25 cellular contexts compared by ENCODE assay signal in the genomic region with DNA sequence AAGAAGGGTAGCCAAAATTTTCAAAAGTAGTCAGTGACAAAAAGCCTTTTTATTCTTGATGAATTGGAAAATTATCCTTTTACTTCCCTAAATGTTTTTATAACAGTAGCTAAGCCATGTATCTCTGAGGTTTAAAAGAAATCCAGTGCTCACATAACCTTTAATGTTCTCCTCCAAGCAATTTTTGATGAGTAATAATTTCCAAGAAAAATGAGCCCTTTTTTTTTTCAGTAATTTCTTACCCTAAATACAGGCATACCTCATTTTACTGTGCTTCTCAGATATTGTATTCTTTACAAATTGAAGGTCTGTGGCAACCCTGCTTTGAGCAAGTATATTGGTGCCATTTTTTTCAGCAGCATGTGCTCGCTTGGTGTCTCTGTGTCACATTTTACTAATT.
A peak's percentile ranks its signal among the peaks of the same experiment; 100 is the strongest.
DNase-seq lines count a peak whose midpoint lies in the region; ATAC-seq, FAIRE-seq and TF ChIP-seq lines count a peak whose summit lies in the region.
"Had no signal": no experiment of that assay in that cellular context is flagged by ENCODE, and none has a peak within 500 bp of the region (broad histone marks: within the 10 kb centered on the region; RNA-seq: fewer than 3 reads in every experiment).

No MANE protein-coding gene starts in this region.

- no peaks in the 10 kb centered on the region for H3K79me2 ChIP-seq in HepG2 (ENCODE audit: insufficient read depth, low read length)
- H3K79me2 ChIP-seq in mammary epithelial cell (ENCODE audit: insufficient read depth, low read length), result no peaks in the 10 kb centered on the region
- H3K79me2 ChIP-seq in neural progenitor cell (ENCODE audit: low read depth), result no peaks in the 10 kb centered on the region
- H3K79me2 ChIP-seq: hepatocyte had no signal

- FAIRE-seq in HepG2 (lab: Jason Lieb, UNC) (no peak), kidney (lab: Jason Lieb, UNC) (no peak)
- FAIRE-seq: G401.6 had no signal

- H3K36me3 ChIP-seq in liver (ENCODE audit: control insufficient read depth in 4 of 4, insufficient read depth in 3 of 4, low read depth in 1 of 4, low read length in 3 of 4), result no peaks in the 10 kb centered on the region
- H3K36me3 ChIP-seq in HepG2 (replicated peaks in 1 of 2; ENCODE audit: control insufficient read depth in 1 of 2, insufficient read depth in 2 of 2, low read length in 2 of 2), result no peaks in the 10 kb centered on the region
- no peaks in the 10 kb centered on the region for H3K36me3 ChIP-seq in mammary epithelial cell (ENCODE audit: insufficient read depth, low read length)
- H3K36me3 ChIP-seq in left lung, result no peaks in the 10 kb centered on the region
- H3K36me3 ChIP-seq in kidney (ENCODE audit: control insufficient read depth in 1 of 2, insufficient read depth in 2 of 2, low read length in 2 of 2), result no peaks in the 10 kb centered on the region
- no peaks in the 10 kb centered on the region for H3K36me3 ChIP-seq in neural progenitor cell
- H3K36me3 ChIP-seq: upper lobe of right lung had no signal

- TF ChIP-seq EP300 in HepG2 (IDR thresholded peaks at IDR 0.05; ENCODE audit: low read depth in 2 of 2, low read length in 2 of 2) (no peak), HepG2 (CRISPR knock-in tag; IDR thresholded peaks at IDR 0.05; ENCODE audit: borderline replicate concordance) (no peak)

- H3K27ac ChIP-seq in liver (ENCODE audit: low read depth in 1 of 2, low read length in 2 of 2), result peak overlapping the region; percentile 66 to 69
- no peak overlapping the region for H3K27ac ChIP-seq in HepG2 (ENCODE audit: extremely low read length, insufficient read depth, low read length)
- H3K27ac ChIP-seq in mammary epithelial cell (ENCODE audit: insufficient read depth, low read depth, low read length), result no peak overlapping the region
- no peak overlapping the region for H3K27ac ChIP-seq in left lung
- H3K27ac ChIP-seq in kidney (ENCODE audit: low read depth in 2 of 2, low read length in 2 of 2), result no peak overlapping the region
- no peak overlapping the region for H3K27ac ChIP-seq in neural progenitor cell
- H3K27ac ChIP-seq: dorsolateral prefrontal cortex, hepatocyte, upper lobe of right lung had no signal

- intact Hi-C loops in HepG2 (cut with micrococcal nuclease; ENCODE audit: unreplicated experiment), result no loop called here
- intact Hi-C loops in mammary epithelial cell (cut with micrococcal nuclease), result no loop called here
- intact Hi-C loops in left lung (cut with DNase I), result no loop called here
- intact Hi-C loops in kidney (cut with DNase I), result no loop called here

- DNase-seq in HepG2 (ENCODE audit: low spot score), result no peak
- no peak for DNase-seq in mammary epithelial cell
- no peak for DNase-seq in left lung
- DNase-seq in kidney, result no peak
- no peak for DNase-seq in neural progenitor cell (ENCODE audit: low spot score)
- DNase-seq: activated CD4-positive, alpha-beta T cell treated with anti-CD3 and anti-CD28 coated beads, Interleukin-2, amount 10 ng/mL, durations not matched to agents 24 days and 14 days; activated naive CD4-positive, alpha-beta T cell treated with anti-CD3 and anti-CD28 coated beads, Interleukin-2, amount 10 ng/mL, durations not matched to agents 7 days and 5 days; CD8-positive, alpha-beta memory T cell; central memory CD4-positive, alpha-beta T cell; DMS153; dorsolateral prefrontal cortex; GOT3; KBM-7; left ventricle myocardium superior; NCI-H510A treated with DMSO at 0.1 percent for 48 hours; substantia nigra; T-helper 2 cell; upper lobe of right lung had no signal

- no peak for TF ChIP-seq RAD21 in liver (IDR thresholded peaks at IDR 0.05)
- TF ChIP-seq RAD21 in HepG2 (CRISPR knock-in tag; IDR thresholded peaks at IDR 0.05), result no peak

- H2AFZ ChIP-seq in HepG2 (ENCODE audit: low read length), result no peak overlapping the region
- H2AFZ ChIP-seq in mammary epithelial cell (ENCODE audit: low read depth, low read length), result no peak overlapping the region
- no peak overlapping the region for H2AFZ ChIP-seq in neural progenitor cell (replicated peaks)
- H2AFZ ChIP-seq: hepatocyte had no signal

- H3K4me2 ChIP-seq in HepG2 (ENCODE audit: low read depth, low read length) (no peak overlapping the region), mammary epithelial cell (ENCODE audit: insufficient read depth, low read depth, low read length) (peak overlapping the region; percentile 16), neural progenitor cell (no peak overlapping the region)

- H3K4me1 ChIP-seq in liver (ENCODE audit: control insufficient read depth in 4 of 4, insufficient read depth in 4 of 4, low read length in 3 of 4) (peaks cover 3 to 29% (median 15%) of the 10 kb centered on the region in 4 donors), HepG2 (ENCODE audit: insufficient read depth, low read length) (no peaks in the 10 kb centered on the region), mammary epithelial cell (ENCODE audit: insufficient read depth, low read length) (peaks cover 19% of the 10 kb centered on the region), left lung (no peaks in the 10 kb centered on the region), kidney (ENCODE audit: control insufficient read depth in 1 of 2, insufficient read depth in 1 of 2, low read depth in 1 of 2, low read length in 2 of 2) (no peaks in the 10 kb centered on the region), neural progenitor cell (no peaks in the 10 kb centered on the region)
- H3K4me1 ChIP-seq: upper lobe of right lung had no signal

- H3K9ac ChIP-seq in liver (ENCODE audit: low read depth in 1 of 2, low read length in 2 of 2) (no peak overlapping the region), HepG2 (ENCODE audit: insufficient read depth, low read depth, low read length) (no peak overlapping the region), mammary epithelial cell (ENCODE audit: insufficient read depth, low read length) (no peak overlapping the region), kidney (ENCODE audit: low read length in 2 of 2) (no peak overlapping the region), neural progenitor cell (no peak overlapping the region)

- POLR2A ChIA-PET in HepG2 (lab: Yijun Ruan, JAX), result no interaction called here

- peaks cover 2% of the 10 kb centered on the region for H3K36me3 Mint-ChIP-seq in neural progenitor cell
- H3K36me3 Mint-ChIP-seq: activated naive CD4-positive, alpha-beta T cell treated with anti-CD3 and anti-CD28 coated beads, Interleukin-2, amount 10 ng/mL, durations not matched to agents 7 days and 5 days; CD8-positive, alpha-beta memory T cell; stimulated activated effector memory CD8-positive, alpha-beta T cell treated with anti-CD3 and anti-CD28 coated beads, Interleukin-12 subunit alpha, Interleukin-12 subunit beta, amount 100 ng/mL, for 72 hours had no signal

- no peak for ATAC-seq in HepG2
- ATAC-seq in left lung, result peak; percentile 11
- ATAC-seq in GM19452 (IDR thresholded peaks at IDR 0.05; ENCODE audit: unreplicated experiment), result no peak
- no peak for ATAC-seq in GM18519 (IDR thresholded peaks at IDR 0.05; ENCODE audit: low FRiP score, unreplicated experiment)
- ATAC-seq: left ventricle myocardium superior; Panc1; stimulated activated effector memory CD8-positive, alpha-beta T cell treated with anti-CD3 and anti-CD28 coated beads, Interleukin-12 subunit alpha, Interleukin-12 subunit beta, amount 100 ng/mL, for 72 hours had no signal

- H3K9me3 ChIP-seq in liver (ENCODE audit: control insufficient read depth in 4 of 4, low read length in 3 of 4) (no peaks in the 10 kb centered on the region), HepG2 (ENCODE audit: low read length) (no peaks in the 10 kb centered on the region), mammary epithelial cell (replicated peaks; ENCODE audit: insufficient read depth, low read length) (no peaks in the 10 kb centered on the region), left lung (peaks cover 0 to 12% of the 10 kb centered on the region in 2 donors), kidney (ENCODE audit: control insufficient read depth in 1 of 2, low read length in 2 of 2) (no peaks in the 10 kb centered on the region), neural progenitor cell (ENCODE audit: low read depth) (no peaks in the 10 kb centered on the region)
- H3K9me3 ChIP-seq: upper lobe of right lung had no signal

- 91% methylated on average over 1 of the region's 1 CpG for WGBS in liver
- 13% methylated on average over 1 of the region's 1 CpG for WGBS in HepG2 (ENCODE audit: low lambda C conversion rate)
- WGBS in mammary epithelial cell (ENCODE audit: low coverage, missing lambda C conversion rate), result 70% methylated on average over 1 of the region's 1 CpG

- H3K4me3 ChIP-seq in liver (ENCODE audit: low read depth in 1 of 3, low read length in 3 of 3), result no peak overlapping the region
- no peak overlapping the region for H3K4me3 ChIP-seq in HepG2 (replicated peaks in 1 of 3; ENCODE audit: insufficient read depth in 1 of 3, low read depth in 2 of 3, low read length in 3 of 3)
- no peak overlapping the region for H3K4me3 ChIP-seq in mammary epithelial cell (replicated peaks in 1 of 3; ENCODE audit: insufficient read depth in 1 of 3, low read depth in 2 of 3, low read length in 3 of 3)
- no peak overlapping the region for H3K4me3 ChIP-seq in left lung
- no peak overlapping the region for H3K4me3 ChIP-seq in kidney (ENCODE audit: low read length in 2 of 2)
- no peak overlapping the region for H3K4me3 ChIP-seq in neural progenitor cell
- H3K4me3 ChIP-seq: dorsolateral prefrontal cortex, hepatocyte, upper lobe of right lung had no signal

- H4K20me1 ChIP-seq in HepG2 (ENCODE audit: insufficient read depth, low read length) (no peaks in the 10 kb centered on the region), mammary epithelial cell (ENCODE audit: insufficient read depth, low read length) (no peaks in the 10 kb centered on the region), neural progenitor cell (ENCODE audit: low read depth) (no peaks in the 10 kb centered on the region)

- in situ Hi-C loops in HepG2 (cut with HindIII; ENCODE audit: extremely low pct_ligation_motif_present, low pct_unique_long_range_greater_than_20kb) (no loop called here), mammary epithelial cell (cut with MboI; ENCODE audit: low sequenced_read_pairs in 2 of 2) (no loop called here)

- no peaks in the 10 kb centered on the region for H3F3A ChIP-seq in neural progenitor cell (ENCODE audit: low read depth)

- CTCF ChIA-PET in HepG2 (lab: Yijun Ruan, JAX; ENCODE audit: low intra/inter-chr PET ratio, low total read pairs), result no interaction called here
- CTCF ChIA-PET in mammary epithelial cell (lab: Charles Lee; ENCODE audit: low non-redundant PET), result no interaction called here

- dilution Hi-C loops in mammary epithelial cell (cut with HindIII; ENCODE audit: low sequenced_read_pairs), result no loop called here

- H3K4me1 Mint-ChIP-seq in neural progenitor cell, result peaks cover 4% of the 10 kb centered on the region
- H3K4me1 Mint-ChIP-seq: activated CD4-positive, alpha-beta T cell treated with anti-CD3 and anti-CD28 coated beads, Interleukin-2, amount 10 ng/mL, durations not matched to agents 24 days and 14 days; activated naive CD4-positive, alpha-beta T cell treated with anti-CD3 and anti-CD28 coated beads, Interleukin-2, amount 10 ng/mL, durations not matched to agents 7 days and 5 days; CD8-positive, alpha-beta memory T cell; stimulated activated effector memory CD8-positive, alpha-beta T cell treated with anti-CD3 and anti-CD28 coated beads, Interleukin-12 subunit alpha, Interleukin-12 subunit beta, amount 100 ng/mL, for 72 hours had no signal

- peaks cover 3% of the 10 kb centered on the region for H3K27me3 Mint-ChIP-seq in neural progenitor cell (ENCODE audit: insufficient read depth, low read depth)
- H3K27me3 Mint-ChIP-seq: activated CD4-positive, alpha-beta T cell treated with anti-CD3 and anti-CD28 coated beads, Interleukin-2, amount 10 ng/mL, durations not matched to agents 24 days and 14 days; activated naive CD4-positive, alpha-beta T cell treated with anti-CD3 and anti-CD28 coated beads, Interleukin-2, amount 10 ng/mL, durations not matched to agents 7 days and 5 days had no signal

- no peak overlapping the region for H3K27ac Mint-ChIP-seq in neural progenitor cell
- H3K27ac Mint-ChIP-seq: activated CD4-positive, alpha-beta T cell treated with anti-CD3 and anti-CD28 coated beads, Interleukin-2, amount 10 ng/mL, durations not matched to agents 24 days and 14 days; activated naive CD4-positive, alpha-beta T cell treated with anti-CD3 and anti-CD28 coated beads, Interleukin-2, amount 10 ng/mL, durations not matched to agents 7 days and 5 days; CD8-positive, alpha-beta memory T cell; stimulated activated effector memory CD8-positive, alpha-beta T cell treated with anti-CD3 and anti-CD28 coated beads, Interleukin-12 subunit alpha, Interleukin-12 subunit beta, amount 100 ng/mL, for 72 hours had no signal

- peaks cover 23% of the 10 kb centered on the region for H3K9me3 Mint-ChIP-seq in neural progenitor cell
- H3K9me3 Mint-ChIP-seq: activated CD4-positive, alpha-beta T cell treated with anti-CD3 and anti-CD28 coated beads, Interleukin-2, amount 10 ng/mL, durations not matched to agents 24 days and 14 days had no signal

- H3K27me3 ChIP-seq in liver (ENCODE audit: control insufficient read depth in 4 of 4, insufficient read depth in 4 of 4, low read length in 3 of 4) (no peaks in the 10 kb centered on the region), HepG2 (ENCODE audit: control insufficient read depth in 1 of 2, insufficient read depth in 2 of 2, low read length in 2 of 2) (no peaks in the 10 kb centered on the region), mammary epithelial cell (ENCODE audit: insufficient read depth, low read length) (no peaks in the 10 kb centered on the region), left lung (no peaks in the 10 kb centered on the region), neural progenitor cell (no peaks in the 10 kb centered on the region)
- H3K27me3 ChIP-seq: hepatocyte, upper lobe of right lung had no signal

- TF ChIP-seq POLR2A in HepG2 (IDR thresholded peaks at IDR 0.05; ENCODE audit: insufficient read depth in 1 of 2, low read depth in 2 of 2, low read length in 2 of 2), result no peak

- TF ChIP-seq CTCF in liver (IDR thresholded peaks at IDR 0.05; ENCODE audit: low read depth, low read length, missing input control) (no peak), HepG2 (CRISPR knock-in tag; IDR thresholded peaks at IDR 0.05) (no peak), mammary epithelial cell (conservative IDR thresholded peaks at IDR 0.05 in 1 of 2, IDR thresholded peaks at IDR 0.05 in 1 of 2; ENCODE audit: extremely low read depth in 1 of 2, insufficient read depth in 1 of 2, low read depth in 1 of 2, low read length in 2 of 2) (no peak), left lung (IDR thresholded peaks at IDR 0.05) (no peak), kidney (IDR thresholded peaks at IDR 0.05; ENCODE audit: borderline replicate concordance, extremely low read depth, insufficient read depth) (no peak), neural progenitor cell (IDR thresholded peaks at IDR 0.05) (no peak)

- no TSS peak for BruUV-seq in HepG2 (replicated peaks; lab: Mats Ljungman, UMichigan)
- BruUV-seq in mammary epithelial cell (replicated peaks; lab: Mats Ljungman, UMichigan), result no TSS peak

- H3K4me3 Mint-ChIP-seq in neural progenitor cell, result no peak overlapping the region
- H3K4me3 Mint-ChIP-seq: activated CD4-positive, alpha-beta T cell treated with anti-CD3 and anti-CD28 coated beads, Interleukin-2, amount 10 ng/mL, durations not matched to agents 24 days and 14 days; activated naive CD4-positive, alpha-beta T cell treated with anti-CD3 and anti-CD28 coated beads, Interleukin-2, amount 10 ng/mL, durations not matched to agents 7 days and 5 days; CD8-positive, alpha-beta memory T cell; stimulated activated effector memory CD8-positive, alpha-beta T cell treated with anti-CD3 and anti-CD28 coated beads, Interleukin-12 subunit alpha, Interleukin-12 subunit beta, amount 100 ng/mL, for 72 hours had no signal

Comparison
In these comparisons a context has a peak if more than half of its experiments do, and no peak if none do; other contexts are left out.
1. H3K27ac ChIP-seq: peak in liver (2 of 2); none in HepG2 (single experiment), mammary epithelial cell (single experiment), left lung (0 of 2), kidney (0 of 2) and neural progenitor cell (single experiment).